In the genomic region with DNA sequence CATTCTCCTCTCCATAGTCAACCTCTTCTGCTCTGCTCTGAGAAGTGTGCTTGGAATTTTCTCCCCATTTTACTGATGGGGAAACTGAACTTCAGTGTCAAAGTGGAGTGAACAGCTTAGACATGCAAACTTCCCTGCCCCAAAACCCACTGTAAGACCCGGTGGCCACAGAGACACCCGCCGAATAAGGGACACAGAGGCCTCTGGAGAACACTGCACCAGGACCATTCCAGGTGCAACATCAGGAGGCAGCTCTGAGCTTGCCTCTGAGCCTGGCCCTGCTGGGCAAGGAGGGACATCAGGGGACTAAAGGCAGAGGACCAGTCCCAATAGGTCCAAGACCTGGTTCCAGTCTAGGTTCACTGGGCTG, we compare ENCODE assay signal across 7 cellular contexts. TPM values are rescaled to one million over a fixed set of nuclear protein-coding genes. Genes with fewer than 3 reads are reported as not detected.
DNase-seq lines count a peak whose midpoint lies in the region; TF ChIP-seq lines count a peak whose summit lies in the region.

No MANE protein-coding gene starts in this region.

- H3K27me3 ChIP-seq in KMS-11 (ENCODE audit: insufficient read depth, low read depth) (no peaks in the 10 kb centered on the region), ascending aorta (no peaks in the 10 kb centered on the region), layer of hippocampus (ENCODE audit: control insufficient read depth, insufficient read depth, low read length) (no peaks in the 10 kb centered on the region)

- intact Hi-C loops in ascending aorta (cut with DNase I), result loop anchor here (10.0 kb wide), 1 partner anchor 733 kb away; no protein-coding TSS in a partner anchor

- H3K4me1 ChIP-seq in KMS-11 (ENCODE audit: low read depth, poor library complexity, severe bottlenecking) (peaks cover 76% of the 10 kb centered on the region), ascending aorta (peaks cover 46 to 66% of the 10 kb centered on the region in 2 donors)

- H3K9ac ChIP-seq in KMS-11, result no peak overlapping the region

- H3K4me2 ChIP-seq in KMS-11, result peak overlapping the region; percentile 99

- no peaks in the 10 kb centered on the region for H3K9me3 ChIP-seq in ascending aorta

- H3K27ac ChIP-seq in KMS-11 (peak overlapping the region; percentile 60; the same call in 1 of the 2 replicates), ascending aorta (peak overlapping the region; percentile 97), layer of hippocampus (ENCODE audit: low read depth, low read length) (peak overlapping the region; percentile 97), substantia nigra (ENCODE audit: low read depth, low read length, poor library complexity, severe bottlenecking) (peak overlapping the region; percentile 89)

- no peaks in the 10 kb centered on the region for H4K20me1 ChIP-seq in KMS-11 (ENCODE audit: insufficient read depth)

- no peak overlapping the region for H3K4me3 ChIP-seq in KMS-11 (IDR thresholded peaks at IDR 0.05; ENCODE audit: insufficient read depth, low read depth, low read length)
- H3K4me3 ChIP-seq in ascending aorta, result peak overlapping the region; percentile 88 to 89

- DNase-seq in ascending aorta (ENCODE audit: low spot score in 2 of 2) (no peak), substantia nigra (lab: John Stamatoyannopoulos, UW) (no peak), KBM-7 (no peak), NCI-H446 treated with DMSO at 0.1 percent for 48 hours (lab: John Stamatoyannopoulos, UW) (no peak), NCI-H748 treated with DMSO at 0.1 percent for 48 hours (lab: John Stamatoyannopoulos, UW) (no peak)

- peaks cover 65% of the 10 kb centered on the region for H3K79me2 ChIP-seq in KMS-11 (ENCODE audit: insufficient read depth, low read depth)

- in situ Hi-C loops in KBM-7 (cut with MboI; ENCODE audit: low pct_unique_long_range_greater_than_20kb, low sequenced_read_pairs), result no loop called here

- H3K36me3 ChIP-seq in KMS-11 (ENCODE audit: insufficient read depth), result no peaks in the 10 kb centered on the region; the same call in 1 of the 2 replicates
- H3K36me3 ChIP-seq in ascending aorta, result peaks cover 0 to 8% of the 10 kb centered on the region in 2 donors

- TF ChIP-seq CTCF in KMS-11 (conservative IDR thresholded peaks at IDR 0.05; ENCODE audit: low read depth, low read length) (no peak), ascending aorta (IDR thresholded peaks at IDR 0.05) (no peak)

- no peak overlapping the region for H2AFZ ChIP-seq in KMS-11 (ENCODE audit: low read depth)

RNA-seq across cellular contexts. Expression of gene HDAC7, which starts 1.7 kb away (rescaled TPM):
- total RNA-seq in ascending aorta, result 202 TPM

RNA-seq across cellular contexts. Expression of gene SLC48A1, which starts 45.0 kb away (rescaled TPM):
- 144 TPM for total RNA-seq in ascending aorta

RNA-seq across cellular contexts. Expression of gene RAPGEF3, which starts 59.3 kb away (rescaled TPM):
- total RNA-seq in ascending aorta, result 165 TPM
